In the genomic region with DNA sequence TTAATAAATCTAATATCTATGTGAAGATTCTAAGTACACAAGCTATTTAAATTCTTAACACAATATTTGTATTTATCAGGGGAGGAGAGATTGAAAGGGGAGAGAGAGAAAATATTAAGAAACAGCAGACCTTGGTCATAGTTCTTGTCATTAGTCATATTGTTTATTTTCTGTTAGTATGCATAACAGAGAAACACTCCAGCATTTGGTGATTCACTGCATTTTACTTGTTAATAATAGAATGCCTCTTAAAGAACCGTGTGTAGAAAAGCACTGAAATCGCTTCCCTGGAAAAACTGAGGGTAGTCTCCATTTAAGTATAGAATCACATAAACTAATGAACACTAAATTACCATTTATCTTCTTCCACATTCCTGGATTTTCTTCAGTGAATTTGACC, we compare ENCODE assay signal across 17 cellular contexts.
DNase-seq lines count a peak whose midpoint lies in the region; ATAC-seq, FAIRE-seq and TF ChIP-seq lines count a peak whose summit lies in the region.
"Had no signal": no experiment of that assay in that cellular context is flagged by ENCODE, and none has a peak within 500 bp of the region (broad histone marks: within the 10 kb centered on the region; RNA-seq: fewer than 3 reads in every experiment).

No MANE protein-coding gene starts in this region.

- no peak for TF ChIP-seq RAD21 in A549 (conservative IDR thresholded peaks at IDR 0.05 in 1 of 2, IDR thresholded peaks at IDR 0.05 in 1 of 2)

- no peaks in the 10 kb centered on the region for H3K27me3 ChIP-seq in brain microvascular endothelial cell (replicated peaks)
- H3K27me3 ChIP-seq: right atrium auricular region, uterus had no signal

- TF ChIP-seq EP300 in A549 (IDR thresholded peaks at IDR 0.05) = no peak

- POLR2A ChIA-PET in A549 (lab: Yijun Ruan, JAX) = no interaction called here

- DNase-seq in A549 (ENCODE audit: low read depth in 1 of 2, low spot score in 1 of 2) (peak; percentile 25 to 60), HPDE6-E6E7 (ENCODE audit: extremely low spot score) (peak; percentile 66), brain microvascular endothelial cell (peak; percentile 17), hepatic stellate cell (ENCODE audit: low spot score) (peak; percentile 9), anterior cingulate cortex (lab: John Stamatoyannopoulos, UW) (no peak), inferior parietal cortex (ENCODE audit: extremely low spot score) (no peak)
- DNase-seq: activated CD4-positive, alpha-beta T cell treated with anti-CD3 and anti-CD28 coated beads for 48 hours; activated naive CD4-positive, alpha-beta T cell treated with anti-CD3 and anti-CD28 coated beads for 36 hours; activated T-cell treated with anti-CD3 and anti-CD28 coated beads for 4 hours; MM.1S; NCI-H1930; uterus had no signal

- no peaks in the 10 kb centered on the region for H3K9me3 ChIP-seq in A549
- H3K9me3 ChIP-seq: right atrium auricular region, uterus had no signal

- no peaks in the 10 kb centered on the region for H3K36me3 ChIP-seq in brain microvascular endothelial cell (replicated peaks)
- H3K36me3 ChIP-seq: right atrium auricular region, uterus had no signal

- CTCF ChIA-PET in A549 (lab: Yijun Ruan, JAX) = no interaction called here

- in situ Hi-C loops in brain microvascular endothelial cell (cut with HindIII; ENCODE audit: low pct_ligation_motif_present, low sequenced_read_pairs) = no loop called here

- peaks cover 29% of the 10 kb centered on the region for H3K4me1 ChIP-seq in A549
- H3K4me1 ChIP-seq: right atrium auricular region, uterus had no signal

- H3K4me3 ChIP-seq in A549 (no peak overlapping the region), brain microvascular endothelial cell (ENCODE audit: low read depth, low read length) (no peak overlapping the region)
- H3K4me3 ChIP-seq: right atrium auricular region, uterus had no signal

- FAIRE-seq in A549 (lab: Jason Lieb, UNC) = no peak
- FAIRE-seq: G401.6, H1 had no signal

- TF ChIP-seq POLR2A in A549 (IDR thresholded peaks at IDR 0.05; ENCODE audit: low read length) = no peak

- TF ChIP-seq CTCF in A549 (IDR thresholded peaks at IDR 0.05) (no peak), brain microvascular endothelial cell (IDR thresholded peaks at IDR 0.05; ENCODE audit: low read depth, low read length, missing control alignments) (no peak)

- H3K27ac ChIP-seq in A549 (peak overlapping the region; percentile 32 to 49; a peak in 2 of 6 replicates), brain microvascular endothelial cell (no peak overlapping the region)
- H3K27ac ChIP-seq: right atrium auricular region, uterus had no signal

- peak overlapping the region; percentile 60 for H3K4me2 ChIP-seq in A549

- 6% methylated on average over 2 of the region's 2 CpGs for WGBS in A549 (ENCODE audit: missing lambda C conversion rate)

- ATAC-seq in A549 = peak; percentile 76 to 80; a peak in 5 of 6 replicates
- ATAC-seq in GM21515 (IDR thresholded peaks at IDR 0.05; ENCODE audit: unreplicated experiment) = no peak
- no peak for ATAC-seq in GM21381 (IDR thresholded peaks at IDR 0.05; ENCODE audit: unreplicated experiment)

TF ChIP-seq in A549, 52 proteins besides CTCF, POLR2A, EP300 and RAD21:
- TF ChIP-seq CEBPB (IDR thresholded peaks at IDR 0.05) = 0 out of 4 replicates have a peak, but pooled peaks of 1 of the 2 experiments have one; percentile 26
- TF ChIP-seq E2F6 (IDR thresholded peaks at IDR 0.05; ENCODE audit: borderline replicate concordance, low read depth) = no peak
- TF ChIP-seq FOSL2 (IDR thresholded peaks at IDR 0.05) = no peak
- TF ChIP-seq FOSL2 (CRISPR knock-in tag; IDR thresholded peaks at IDR 0.05) = peak; percentile 79
TF ChIP-seq in A549: peak in this region for 2.

Comparison
In these comparisons a context has a peak if more than half of its experiments do, and no peak if none do; other contexts are left out.
1. ATAC-seq: peak in A549 (2 of 2); none in GM21515 (single experiment) and GM21381 (single experiment).
2. DNase-seq: peak in A549 (2 of 2), HPDE6-E6E7 (single experiment), brain microvascular endothelial cell (single experiment) and hepatic stellate cell (single experiment); none in anterior cingulate cortex (0 of 58) and inferior parietal cortex (single experiment).